ENCODE assay signal across 21 cellular contexts in the genomic region with DNA sequence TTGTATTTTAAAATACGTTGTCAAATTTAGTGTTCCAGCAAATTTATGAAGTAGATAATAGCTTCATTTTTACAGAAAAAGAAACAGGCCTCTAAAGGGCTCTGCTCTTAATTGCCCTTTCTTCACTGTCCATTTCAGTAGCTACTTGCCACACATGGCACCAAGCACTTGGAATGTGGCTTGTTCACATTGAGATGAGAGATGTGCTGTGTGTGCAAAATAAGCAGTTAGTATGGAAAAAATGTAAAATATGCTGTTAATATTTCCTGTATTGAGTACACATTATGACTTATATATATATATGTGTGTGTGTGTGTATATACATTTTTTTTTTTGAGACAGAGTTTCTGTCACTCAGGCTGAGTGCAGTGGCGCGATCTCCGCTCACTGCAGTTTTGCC. TPM values are rescaled to one million over a fixed set of nuclear protein-coding genes. Genes with fewer than 3 reads are reported as not detected.
DNase-seq lines count a peak whose midpoint lies in the region; ATAC-seq, FAIRE-seq and TF ChIP-seq lines count a peak whose summit lies in the region.
"Had no signal": no experiment of that assay in that cellular context is flagged by ENCODE, and none has a peak within 500 bp of the region (broad histone marks: within the 10 kb centered on the region; RNA-seq: fewer than 3 reads in every experiment).

No MANE protein-coding gene starts in this region.

- no peak for TF ChIP-seq CTCF in K562 (IDR thresholded peaks at IDR 0.05 in 2 of 3, conservative IDR thresholded peaks at IDR 0.05 in 1 of 3; ENCODE audit: insufficient read depth in 2 of 3, low read depth in 1 of 3, low read length in 3 of 3)
- no peak for TF ChIP-seq CTCF in A673 (conservative IDR thresholded peaks at IDR 0.05; ENCODE audit: low read depth, low read length)

- POLR2A ChIA-PET in K562 (lab: Yijun Ruan, JAX) (interaction anchor here (0.6 to 1.8 kb wide), 6 partner anchors 9 to 49 kb away, joined by 3 to 7 read pairs (median 4); no protein-coding TSS in a partner anchor), A673 (lab: Charles Lee; ENCODE audit: low non-redundant PET) (no interaction called here)

- H3K9ac ChIP-seq in K562 (ENCODE audit: insufficient read depth in 1 of 2, low read depth in 2 of 2, low read length in 2 of 2) (no peak overlapping the region), trophoblast cell (ENCODE audit: low read length) (no peak overlapping the region)

- H3K79me1 ChIP-seq in trophoblast cell (ENCODE audit: low read length) = no peaks in the 10 kb centered on the region

- H3K36me3 Mint-ChIP-seq in activated naive CD8-positive, alpha-beta T cell = peaks cover 12% of the 10 kb centered on the region
- H3K36me3 Mint-ChIP-seq in activated naive CD8-positive, alpha-beta T cell treated with anti-CD3 and anti-CD28 coated beads, Interleukin-2, amount 50 U/mL, for 24 hours (ENCODE audit: low read depth) = peaks cover 28% of the 10 kb centered on the region

- no peak overlapping the region for H2BK120ac ChIP-seq in trophoblast cell (ENCODE audit: insufficient read depth, low read length, poor library complexity)

- H3K27me3 ChIP-seq in K562 (ENCODE audit: control insufficient read depth in 2 of 2, insufficient read depth in 2 of 2, low read length in 2 of 2) (no peaks in the 10 kb centered on the region), trophoblast cell (ENCODE audit: insufficient read depth, low read length) (no peaks in the 10 kb centered on the region), A673 (replicated peaks; ENCODE audit: insufficient read depth, low read depth, low read length, poor library complexity) (no peaks in the 10 kb centered on the region)
- H3K27me3 ChIP-seq: BE2C had no signal

- DNase-seq in activated naive CD8-positive, alpha-beta T cell treated with anti-CD3 and anti-CD28 coated beads, Interleukin-2, amount 50 U/mL, for 24 hours = no peak
- DNase-seq in EL (peak; percentile 25), K562 (ENCODE audit: extremely low read depth in 1 of 4, low spot score in 3 of 4) (no peak), trophoblast cell (peak in 1 of 2 donors; percentile 64), A673 (ENCODE audit: low spot score) (no peak), DMS53 (lab: John Stamatoyannopoulos, UW) (no peak)
- DNase-seq: 8988T; ACHN; BE2C; C1 segment of cervical spinal cord; CD4-positive, alpha-beta memory T cell; DMS153; DMS79 treated with DMSO at 0.1 percent for 48 hours; HCEC 1CT; KBM-7 had no signal

- BruUV-seq in K562 (replicated peaks; lab: Mats Ljungman, UMichigan) (no TSS peak), A673 (replicated peaks; lab: Mats Ljungman, UMichigan) (no TSS peak)

- H3K4me1 Mint-ChIP-seq in activated naive CD8-positive, alpha-beta T cell (ENCODE audit: low read depth) = peaks cover 81% of the 10 kb centered on the region
- H3K4me1 Mint-ChIP-seq in activated naive CD8-positive, alpha-beta T cell treated with anti-CD3 and anti-CD28 coated beads, Interleukin-2, amount 50 U/mL, for 24 hours = peaks cover 86% of the 10 kb centered on the region

- no peak overlapping the region for H2BK12ac ChIP-seq in trophoblast cell (ENCODE audit: low read length)

- H3K79me2 ChIP-seq in K562 (ENCODE audit: control insufficient read depth, insufficient read depth, low read length) (peaks cover 100% of the 10 kb centered on the region), trophoblast cell (ENCODE audit: control insufficient read depth, insufficient read depth, low read length, poor library complexity) (peaks cover 8% of the 10 kb centered on the region)

- no peaks in the 10 kb centered on the region for H3K9me3 Mint-ChIP-seq in activated naive CD8-positive, alpha-beta T cell (ENCODE audit: low read depth)
- H3K9me3 Mint-ChIP-seq in activated naive CD8-positive, alpha-beta T cell treated with anti-CD3 and anti-CD28 coated beads, Interleukin-2, amount 50 U/mL, for 24 hours = peaks cover 8% of the 10 kb centered on the region
- H3K9me3 Mint-ChIP-seq: GM23338 had no signal

- CTCF ChIA-PET in K562 (lab: Yijun Ruan, JAX; ENCODE audit: low intra/inter-chr PET ratio) (no interaction called here), A673 (lab: Charles Lee) (no interaction called here)

- H3K4me1 ChIP-seq in K562 (replicated peaks in 1 of 2; ENCODE audit: control insufficient read depth in 2 of 2, insufficient read depth in 2 of 2, low read length in 2 of 2) (peaks cover 7 to 20% of the 10 kb centered on the region in 2 experiments; a peak in 4 of 5 replicates), trophoblast cell (ENCODE audit: control insufficient read depth in 1 of 2, insufficient read depth in 2 of 2, low read length in 2 of 2) (peaks cover 0 to 3% of the 10 kb centered on the region in 2 experiments), A673 (ENCODE audit: insufficient read depth, low read length, poor library complexity, severe bottlenecking) (peaks cover 7% of the 10 kb centered on the region)
- H3K4me1 ChIP-seq: BE2C had no signal

- peaks cover 37% of the 10 kb centered on the region for H3K36me3 ChIP-seq in K562 (ENCODE audit: control insufficient read depth, insufficient read depth, low read length)
- H3K36me3 ChIP-seq in trophoblast cell (ENCODE audit: control insufficient read depth in 1 of 2, insufficient read depth in 2 of 2, low read length in 2 of 2) = peaks cover 3 to 5% of the 10 kb centered on the region in 2 experiments
- H3K36me3 ChIP-seq in A673 (ENCODE audit: insufficient read depth, low read length, poor library complexity, severe bottlenecking) = no peaks in the 10 kb centered on the region

- no peak for FAIRE-seq in K562 (lab: Jason Lieb, UNC)
- FAIRE-seq: G401.6, GM12891, H54 had no signal

- H3K9me1 ChIP-seq in K562 (ENCODE audit: control insufficient read depth, insufficient read depth, low read length) = peaks cover 2% of the 10 kb centered on the region

- intact Hi-C loops in K562 (cut with micrococcal nuclease) = no loop called here
- intact Hi-C loops in A673 (cut with micrococcal nuclease; ENCODE audit: unreplicated experiment) = no loop called here

- no peak overlapping the region for H3K27ac ChIP-seq in K562 (ENCODE audit: extremely low read depth, low read depth, low read length)
- H3K27ac ChIP-seq in trophoblast cell (ENCODE audit: low read depth, low read length) = no peak overlapping the region
- no peak overlapping the region for H3K27ac ChIP-seq in A673 (ENCODE audit: low read depth, low read length, poor library complexity, severe bottlenecking)

- no peak for ATAC-seq in activated naive CD8-positive, alpha-beta T cell treated with anti-CD3 and anti-CD28 coated beads, Interleukin-2, amount 50 U/mL, for 24 hours
- ATAC-seq in K562 (no peak), GM18519 (IDR thresholded peaks at IDR 0.05; ENCODE audit: low FRiP score, unreplicated experiment) (no peak)

- H2AK5ac ChIP-seq in trophoblast cell (ENCODE audit: low read length) = no peak overlapping the region

- 95% methylated on average over 4 of the region's 4 CpGs for WGBS in K562 (ENCODE audit: insufficient coverage, low coverage, missing lambda C conversion rate)
- no CpG with 5 or more reads among the region's 4 CpGs for WGBS in trophoblast cell (ENCODE audit: extremely low coverage, insufficient coverage, insufficient read length)

- H3K23ac ChIP-seq in trophoblast cell (ENCODE audit: low read length) = no peak overlapping the region

- H3K4me3 ChIP-seq in K562 (no peak overlapping the region), trophoblast cell (ENCODE audit: low read depth, low read length) (no peak overlapping the region), A673 (ENCODE audit: low read depth, low read length, poor library complexity, severe bottlenecking) (no peak overlapping the region)
- H3K4me3 ChIP-seq: GM23338 had no signal

- no peaks in the 10 kb centered on the region for H3K27me3 Mint-ChIP-seq in activated naive CD8-positive, alpha-beta T cell
- no peaks in the 10 kb centered on the region for H3K27me3 Mint-ChIP-seq in activated naive CD8-positive, alpha-beta T cell treated with anti-CD3 and anti-CD28 coated beads, Interleukin-2, amount 50 U/mL, for 24 hours
- H3K27me3 Mint-ChIP-seq: CD4-positive, alpha-beta memory T cell had no signal

- TF ChIP-seq RAD21 in K562 (CRISPR knock-in tag; conservative IDR thresholded peaks at IDR 0.05 in 1 of 2, IDR thresholded peaks at IDR 0.05 in 1 of 2) = no peak

- H2AFZ ChIP-seq in K562 (ENCODE audit: low read depth, low read length) = no peak overlapping the region
- H2AFZ ChIP-seq in trophoblast cell (ENCODE audit: insufficient read depth, low read length, poor library complexity) = no peak overlapping the region
- H2AFZ ChIP-seq: GM23338 had no signal

- H3K9me3 ChIP-seq in K562 (replicated peaks; ENCODE audit: control insufficient read depth, insufficient read depth, low read depth, low read length) (no peaks in the 10 kb centered on the region), trophoblast cell (ENCODE audit: insufficient read depth, low read depth, low read length) (peaks cover 3% of the 10 kb centered on the region), A673 (ENCODE audit: low read depth, low read length, poor library complexity, severe bottlenecking) (peaks cover 10% of the 10 kb centered on the region)
- H3K9me3 ChIP-seq: BE2C had no signal

- no peak overlapping the region for H3K18ac ChIP-seq in trophoblast cell (ENCODE audit: low read length)

- no peak overlapping the region for H2BK5ac ChIP-seq in trophoblast cell (ENCODE audit: low read depth, low read length, poor library complexity)

- no peak overlapping the region for H4K12ac ChIP-seq in trophoblast cell (ENCODE audit: low read depth, low read length)

- H3K4ac ChIP-seq in trophoblast cell (ENCODE audit: low read depth, low read length) = peak overlapping the region; percentile 44

- peaks cover 43% of the 10 kb centered on the region for H4K20me1 ChIP-seq in K562 (replicated peaks; ENCODE audit: control insufficient read depth, insufficient read depth, low read length)

- no peak for TF ChIP-seq POLR2A in K562 (conservative IDR thresholded peaks at IDR 0.05)

- H3K14ac ChIP-seq in trophoblast cell (ENCODE audit: low read length) = no peak overlapping the region

- H3K4me2 ChIP-seq in K562 (ENCODE audit: insufficient read depth, low read length) (no peak overlapping the region), trophoblast cell (ENCODE audit: low read length) (no peak overlapping the region)
- H3K4me2 ChIP-seq: GM23338 had no signal

- H4K91ac ChIP-seq in trophoblast cell (ENCODE audit: low read depth, low read length) = no peak overlapping the region

- no peak overlapping the region for H3K4me3 Mint-ChIP-seq in activated naive CD8-positive, alpha-beta T cell
- no peak overlapping the region for H3K4me3 Mint-ChIP-seq in activated naive CD8-positive, alpha-beta T cell treated with anti-CD3 and anti-CD28 coated beads, Interleukin-2, amount 50 U/mL, for 24 hours
- H3K4me3 Mint-ChIP-seq: GM23338 had no signal

- H4K8ac ChIP-seq in trophoblast cell (ENCODE audit: low read depth, low read length) = no peak overlapping the region

- H3K27ac Mint-ChIP-seq in activated naive CD8-positive, alpha-beta T cell = peak overlapping the region; percentile 50
- no peak overlapping the region for H3K27ac Mint-ChIP-seq in activated naive CD8-positive, alpha-beta T cell treated with anti-CD3 and anti-CD28 coated beads, Interleukin-2, amount 50 U/mL, for 24 hours
- H3K27ac Mint-ChIP-seq: GM23338 had no signal

- in situ Hi-C loops in K562 (cut with MboI) = no loop called here

- no peak for TF ChIP-seq EP300 in K562 (IDR thresholded peaks at IDR 0.05; ENCODE audit: low read length)

RNA-seq across cellular contexts. Expression of a gene that starts 19.5 kb away (rescaled TPM):
- 115 and 326 TPM in 2 replicates for total RNA-seq in K562 (2011; cell fraction: chromatin; rRNA removed; ENCODE audit: low replicate concordance)
- 62.0 and 78.6 TPM in 2 replicates for total RNA-seq in K562 (2011; cell fraction: nucleolus; rRNA removed)
- 144 and 212 TPM in 2 replicates for total RNA-seq in K562 (2011; cell fraction: nucleoplasm; rRNA removed)
- total RNA-seq in K562 (2014; rRNA removed) (29.9 and 41.8 TPM in 2 replicates), K562 (2014; rRNA removed; fragmentation: Illumina TruSeq; extraction: Trizol) (39.3 and 47.4 TPM in 2 replicates), K562 (2015; rRNA removed; fragmentation: Illumina TruSeq; extraction: Trizol) (32.8 and 33.9 TPM in 2 replicates), K562 (2021) (67.6 and 80.7 TPM in 2 replicates), A673 (2021) (73.6 and 75.9 TPM in 2 replicates)
- polyA plus RNA-seq in K562 (2011; rRNA removed) (16.1 and 17.0 TPM in 2 replicates), K562 (2014; fragmentation: Illumina TruSeq; extraction: Trizol) (23.0 and 28.7 TPM in 2 replicates), K562 (2014; fragmentation: Nextera tagmentation; extraction: Ambion mirVana) (1 to 10 TPM; 4.4 to 4.7 TPM), K562 (2014; rRNA removed) (27.3 and 31.7 TPM in 2 replicates)
- polyA plus RNA-seq in K562 (2011; cell fraction: cytosol; rRNA removed) = 11.1 and 15.9 TPM in 2 replicates
- polyA plus RNA-seq in K562 (2011; cell fraction: nucleus; rRNA removed) = 97.0 and 123 TPM in 2 replicates
- 23.0 and 24.9 TPM in 2 replicates for polyA plus RNA-seq in K562 (2012)
- polyA minus RNA-seq in K562 (2011; rRNA and poly(A)+ RNA removed) = 84.2 and 91.2 TPM in 2 replicates
- 23.9 and 28.3 TPM in 2 replicates for polyA minus RNA-seq in K562 (2011; cell fraction: cytosol; rRNA and poly(A)+ RNA removed)
- 74.0 and 74.6 TPM in 2 replicates for polyA minus RNA-seq in K562 (2011; cell fraction: nucleus; rRNA and poly(A)+ RNA removed)
- polyA plus RNA-seq in trophoblast cell (2013) = 28.0 and 29.0 TPM in 2 replicates
